In genomic region chr12:44696542-44696941, GRCh38 we compare ENCODE assay signal across 26 cellular contexts.
DNase-seq lines count a peak whose midpoint lies in the region; ATAC-seq, FAIRE-seq and TF ChIP-seq lines count a peak whose summit lies in the region.
"Had no signal": no experiment of that assay in that cellular context is flagged by ENCODE, and none has a peak within 500 bp of the region (broad histone marks: within the 10 kb centered on the region; RNA-seq: fewer than 3 reads in every experiment).

No MANE protein-coding gene starts in this region.

- no peaks in the 10 kb centered on the region for H3K27me3 ChIP-seq in HepG2 (ENCODE audit: control insufficient read depth in 1 of 2, insufficient read depth in 2 of 2, low read length in 2 of 2)
- no peaks in the 10 kb centered on the region for H3K27me3 ChIP-seq in right lobe of liver
- no peaks in the 10 kb centered on the region for H3K27me3 ChIP-seq in suprapubic skin
- H3K27me3 ChIP-seq: neural progenitor cell, transverse colon had no signal

- ATAC-seq in HepG2 (no peak), right lobe of liver (no peak)

- H3K4me1 ChIP-seq in HepG2 (ENCODE audit: insufficient read depth, low read length) = no peaks in the 10 kb centered on the region
- no peaks in the 10 kb centered on the region for H3K4me1 ChIP-seq in right lobe of liver
- no peaks in the 10 kb centered on the region for H3K4me1 ChIP-seq in suprapubic skin
- H3K4me1 ChIP-seq: transverse colon had no signal

- in situ Hi-C loops in HepG2 (cut with HindIII; ENCODE audit: extremely low pct_ligation_motif_present, low pct_unique_long_range_greater_than_20kb) = no loop called here

- H3K4me2 ChIP-seq in HepG2 (ENCODE audit: low read depth, low read length) = no peak overlapping the region
- H3K4me2 ChIP-seq: neural progenitor cell had no signal

- TF ChIP-seq RAD21 in HepG2 (CRISPR knock-in tag; IDR thresholded peaks at IDR 0.05) = no peak

- no peak overlapping the region for H3K4me3 ChIP-seq in HepG2 (replicated peaks in 1 of 3; ENCODE audit: insufficient read depth in 1 of 3, low read depth in 2 of 3, low read length in 3 of 3)
- H3K4me3 ChIP-seq in right lobe of liver = no peak overlapping the region
- H3K4me3 ChIP-seq in suprapubic skin = no peak overlapping the region
- H3K4me3 ChIP-seq: GM23248, neural progenitor cell, transverse colon had no signal

- intact Hi-C loops in HepG2 (cut with micrococcal nuclease; ENCODE audit: unreplicated experiment) (no loop called here), right lobe of liver (cut with DNase I) (no loop called here)

- BruUV-seq in HepG2 (replicated peaks; lab: Mats Ljungman, UMichigan) = no TSS peak

- TF ChIP-seq CTCF in HepG2 (CRISPR knock-in tag; IDR thresholded peaks at IDR 0.05) = no peak
- no peak for TF ChIP-seq CTCF in right lobe of liver (IDR thresholded peaks at IDR 0.05)
- no peak for TF ChIP-seq CTCF in suprapubic skin (IDR thresholded peaks at IDR 0.05)

- H3K9ac ChIP-seq in HepG2 (ENCODE audit: insufficient read depth, low read depth, low read length) = no peak overlapping the region
- H3K9ac ChIP-seq: GM23248, neural progenitor cell had no signal

- H3K27ac ChIP-seq in HepG2 (ENCODE audit: extremely low read length, insufficient read depth, low read length) (no peak overlapping the region), right lobe of liver (no peak overlapping the region), suprapubic skin (no peak overlapping the region)
- H3K27ac ChIP-seq: GM23248, neural progenitor cell, transverse colon, WERI-Rb-1 had no signal

- POLR2A ChIA-PET in HepG2 (lab: Yijun Ruan, JAX) = no interaction called here

- H3K9me3 ChIP-seq in HepG2 (ENCODE audit: low read length) = no peaks in the 10 kb centered on the region
- no peaks in the 10 kb centered on the region for H3K9me3 ChIP-seq in right lobe of liver
- no peaks in the 10 kb centered on the region for H3K9me3 ChIP-seq in suprapubic skin
- H3K9me3 ChIP-seq: transverse colon had no signal

- DNase-seq in HepG2 (ENCODE audit: low spot score) (no peak), right lobe of liver (no peak), RKO (ENCODE audit: low spot score) (peak; percentile 7), foreskin melanocyte (peak; percentile 10), suprapubic skin (ENCODE audit: low spot score in 2 of 2) (no peak), NCI-H748 treated with DMSO at 0.1 percent for 48 hours (lab: John Stamatoyannopoulos, UW) (no peak)
- DNase-seq in activated effector memory CD4-positive, alpha-beta T cell treated with anti-CD3 and anti-CD28 coated beads, Interleukin-2, amount 50 U/mL, for 16 hours = no peak
- DNase-seq in activated CD4-positive, alpha-beta T cell treated with anti-CD3 and anti-CD28 coated beads, Interleukin-2, amount 50 U/mL, for 48 hours = no peak
- DNase-seq: activated CD4-positive, alpha-beta T cell treated with anti-CD3 and anti-CD28 coated beads, Interleukin-2, amount 10 ng/mL, durations not matched to agents 24 days and 14 days; activated naive CD4-positive, alpha-beta T cell treated with anti-CD3 and anti-CD28 coated beads, Interleukin-2, amount 50 U/mL, for 16 hours; amygdala; dermis blood vessel endothelial cell; GM23248; NCI-H1694 treated with DMSO at 0.1 percent for 48 hours; NCI-H2171; NCI-H524; NK-92 treated with Interleukin-12 subunit alpha and Interleukin-12 subunit beta, amount 100 ng/mL, for 24 hours; posterior cingulate gyrus; stimulated activated CD8-positive, alpha-beta memory T cell treated with anti-CD3 and anti-CD28 coated beads, Interleukin-4, amount 100 ng/mL, for 48 hours; T-helper 9 cell; transverse colon; WERI-Rb-1 had no signal

- H4K20me1 ChIP-seq in HepG2 (ENCODE audit: insufficient read depth, low read length) = no peaks in the 10 kb centered on the region

- H3K36me3 ChIP-seq in HepG2 (replicated peaks in 1 of 2; ENCODE audit: control insufficient read depth in 1 of 2, insufficient read depth in 2 of 2, low read length in 2 of 2) (no peaks in the 10 kb centered on the region), right lobe of liver (no peaks in the 10 kb centered on the region), suprapubic skin (no peaks in the 10 kb centered on the region)
- H3K36me3 ChIP-seq: neural progenitor cell, transverse colon had no signal

- H3K79me2 ChIP-seq in HepG2 (ENCODE audit: insufficient read depth, low read length) = no peaks in the 10 kb centered on the region

- H2AFZ ChIP-seq in HepG2 (ENCODE audit: low read length) = no peak overlapping the region
- H2AFZ ChIP-seq: GM23248, neural progenitor cell had no signal

- TF ChIP-seq EP300 in HepG2 (IDR thresholded peaks at IDR 0.05; ENCODE audit: low read depth in 2 of 2, low read length in 2 of 2) (no peak), HepG2 (CRISPR knock-in tag; IDR thresholded peaks at IDR 0.05; ENCODE audit: borderline replicate concordance) (no peak), suprapubic skin (IDR thresholded peaks at IDR 0.05) (no peak)

- CTCF ChIA-PET in HepG2 (lab: Yijun Ruan, JAX; ENCODE audit: low intra/inter-chr PET ratio, low total read pairs) = no interaction called here

- TF ChIP-seq POLR2A in HepG2 (IDR thresholded peaks at IDR 0.05; ENCODE audit: insufficient read depth in 1 of 2, low read depth in 2 of 2, low read length in 2 of 2) (no peak), right lobe of liver (IDR thresholded peaks at IDR 0.05) (no peak), suprapubic skin (IDR thresholded peaks at IDR 0.05) (no peak)

- no peak for FAIRE-seq in HepG2 (lab: Jason Lieb, UNC)
- FAIRE-seq: A204.1, endometrium, HTR-8/SVneo had no signal

TF ChIP-seq in HepG2, 621 proteins besides CTCF, POLR2A, EP300 and RAD21:
- no peak for TF ChIP-seq ZNF589 (CRISPR knock-in tag; conservative IDR thresholded peaks at IDR 0.05)
- no peak for TF ChIP-seq BRF2 (CRISPR knock-in tag; IDR thresholded peaks at IDR 0.05)
- TF ChIP-seq MAFK (conservative IDR thresholded peaks at IDR 0.05 in 1 of 2, IDR thresholded peaks at IDR 0.05 in 1 of 2; ENCODE audit: low read length in 2 of 2) = peak; percentile 64 to 79
- TF ChIP-seq MXD3 (CRISPR knock-in tag; IDR thresholded peaks at IDR 0.05) = no peak
- no peak for TF ChIP-seq PAXIP1 (CRISPR knock-in tag; conservative IDR thresholded peaks at IDR 0.05)
- no peak for TF ChIP-seq GZF1 (CRISPR knock-in tag; IDR thresholded peaks at IDR 0.05)
- no peak for TF ChIP-seq KDM4B (CRISPR knock-in tag; IDR thresholded peaks at IDR 0.05)
- no peak for TF ChIP-seq DR1 (CRISPR knock-in tag; IDR thresholded peaks at IDR 0.05)
- TF ChIP-seq MAFF (IDR thresholded peaks at IDR 0.05; ENCODE audit: low read depth, low read length) = peak; percentile 74
- TF ChIP-seq ZBTB1 (CRISPR knock-in tag; IDR thresholded peaks at IDR 0.05; ENCODE audit: borderline replicate concordance) = no peak
- no peak for TF ChIP-seq ZNF503 (CRISPR knock-in tag; IDR thresholded peaks at IDR 0.05)
- no peak for TF ChIP-seq THYN1 (CRISPR knock-in tag; IDR thresholded peaks at IDR 0.05; ENCODE audit: borderline replicate concordance, low read depth)

Comparison
In these comparisons a context has a peak if more than half of its experiments do, and no peak if none do; other contexts are left out.
1. DNase-seq: peak in RKO (single experiment) and foreskin melanocyte (single experiment); none in HepG2 (single experiment), right lobe of liver (0 of 3), suprapubic skin (0 of 2), NCI-H748 treated with DMSO at 0.1 percent for 48 hours (single experiment), activated effector memory CD4-positive, alpha-beta T cell treated with anti-CD3 and anti-CD28 coated beads, Interleukin-2, amount 50 U/mL, for 16 hours (single experiment) and activated CD4-positive, alpha-beta T cell treated with anti-CD3 and anti-CD28 coated beads, Interleukin-2, amount 50 U/mL, for 48 hours (0 of 2).